Comparison of ENCODE assay signal across 29 cellular contexts in genomic region chr4:45646885-45647598, GRCh38.
DNase-seq lines count a peak whose midpoint lies in the region; ATAC-seq, FAIRE-seq and TF ChIP-seq lines count a peak whose summit lies in the region.
"Had no signal": no experiment of that assay in that cellular context is flagged by ENCODE, and none has a peak within 500 bp of the region (broad histone marks: within the 10 kb centered on the region; RNA-seq: fewer than 3 reads in every experiment).

No MANE protein-coding gene starts in this region.

- no peaks in the 10 kb centered on the region for H3K27me3 ChIP-seq in osteoblast (ENCODE audit: insufficient read depth, low read length)
- H3K27me3 ChIP-seq: BE2C, MG63, SJSA1 had no signal

- no peaks in the 10 kb centered on the region for H3K36me3 ChIP-seq in kidney (ENCODE audit: control insufficient read depth in 1 of 2, insufficient read depth in 2 of 2, low read length in 2 of 2)
- H3K36me3 ChIP-seq in osteoblast (ENCODE audit: insufficient read depth, low read length) = no peaks in the 10 kb centered on the region
- H3K36me3 ChIP-seq: BE2C, MG63, SJSA1 had no signal

- no peak overlapping the region for H3K4me2 ChIP-seq in osteoblast (ENCODE audit: insufficient read depth, low read length)

- no TSS peak for BruUV-seq in Calu3 (replicated peaks; lab: Mats Ljungman, UMichigan)

- H3K27ac ChIP-seq in kidney (ENCODE audit: low read depth in 2 of 2, low read length in 2 of 2) (peak overlapping the region in 1 of 2 donors; percentile 8), osteoblast (ENCODE audit: low read depth, low read length) (no peak overlapping the region)
- H3K27ac ChIP-seq: 22Rv1, SJSA1 had no signal

- TF ChIP-seq CTCF in Calu3 (IDR thresholded peaks at IDR 0.05; ENCODE audit: unreplicated experiment) (no peak), kidney (IDR thresholded peaks at IDR 0.05; ENCODE audit: borderline replicate concordance, extremely low read depth, insufficient read depth) (no peak), progenitor cell of endocrine pancreas (IDR thresholded peaks at IDR 0.05; ENCODE audit: unreplicated experiment) (no peak), osteoblast (IDR thresholded peaks at IDR 0.05; ENCODE audit: extremely low read depth, low read depth, low read length) (no peak)

- peak overlapping the region; percentile 68 for H3K4me3 Mint-ChIP-seq in Calu3 (ENCODE audit: low read depth, unreplicated experiment)
- H3K4me3 Mint-ChIP-seq in progenitor cell of endocrine pancreas (ENCODE audit: low read depth) = no peak overlapping the region
- H3K4me3 Mint-ChIP-seq: CD14-positive monocyte; CD8-positive, alpha-beta memory T cell had no signal

- DNase-seq in Calu3 (no peak), kidney (no peak), progenitor cell of endocrine pancreas (ENCODE audit: low spot score, unreplicated experiment) (no peak), NCI-H1436 treated with DMSO at 0.1 percent for 48 hours (lab: John Stamatoyannopoulos, UW) (no peak), osteoblast (ENCODE audit: insufficient read length, low spot score, missing footprints) (no peak)
- DNase-seq: BE2C; CD8-positive, alpha-beta memory T cell; DMS153; DND-41; Kasumi-1; MG63; NCI-H1105 treated with DMSO at 0.1 percent for 48 hours; NCI-H2029; NCI-H446; NCI-H524 treated with DMSO at 0.1 percent for 48 hours; NCI-H82; NK-92 treated with Interleukin-12 subunit alpha and Interleukin-12 subunit beta, amount 100 ng/mL, for 24 hours; PC-3; Right ventricle myocardium superior had no signal

- FAIRE-seq in colon (lab: Jason Lieb, UNC) (peak; percentile 24), kidney (lab: Jason Lieb, UNC) (no peak)
- FAIRE-seq: GM12892, GM19239, H54, K562 had no signal

- H3K9me3 Mint-ChIP-seq in Calu3 (ENCODE audit: low read depth, unreplicated experiment) (no peaks in the 10 kb centered on the region), progenitor cell of endocrine pancreas (ENCODE audit: low read depth) (no peaks in the 10 kb centered on the region)

- H3K79me2 ChIP-seq in osteoblast (ENCODE audit: insufficient read depth, low read length) = no peaks in the 10 kb centered on the region

- H3K9ac ChIP-seq in kidney (ENCODE audit: low read length in 2 of 2) = no peak overlapping the region

- H4K20me1 ChIP-seq in osteoblast (ENCODE audit: insufficient read depth, low read length) = no peaks in the 10 kb centered on the region

- H2AFZ ChIP-seq in osteoblast (ENCODE audit: low read length) = no peak overlapping the region

- ATAC-seq in GM21515 (IDR thresholded peaks at IDR 0.05; ENCODE audit: unreplicated experiment) = no peak
- no peak for ATAC-seq in GM21360 (IDR thresholded peaks at IDR 0.05; ENCODE audit: unreplicated experiment)
- ATAC-seq: K562, PC-3 had no signal

- H3K4me1 ChIP-seq in kidney (ENCODE audit: control insufficient read depth in 1 of 2, insufficient read depth in 1 of 2, low read depth in 1 of 2, low read length in 2 of 2) (peaks cover 0 to 5% of the 10 kb centered on the region in 2 donors), osteoblast (ENCODE audit: insufficient read depth, low read length) (no peaks in the 10 kb centered on the region)
- H3K4me1 ChIP-seq: BE2C, SJSA1 had no signal

- H3K4me3 ChIP-seq in kidney (ENCODE audit: low read length in 2 of 2) (peak overlapping the region; percentile 44 to 46), osteoblast (ENCODE audit: insufficient read depth, low read length) (no peak overlapping the region)
- H3K4me3 ChIP-seq: K562, MG63, SJSA1 had no signal

- intact Hi-C loops in Calu3 (cut with micrococcal nuclease; ENCODE audit: unreplicated experiment) = no loop called here
- intact Hi-C loops in kidney (cut with DNase I) = no loop called here

- H3K4me1 Mint-ChIP-seq in Calu3 (ENCODE audit: low read depth, unreplicated experiment) = peaks cover 36% of the 10 kb centered on the region
- peaks cover 17% of the 10 kb centered on the region for H3K4me1 Mint-ChIP-seq in progenitor cell of endocrine pancreas (ENCODE audit: low read depth)
- H3K4me1 Mint-ChIP-seq: CD14-positive monocyte; CD8-positive, alpha-beta memory T cell had no signal

- H3K36me3 Mint-ChIP-seq in Calu3 (ENCODE audit: insufficient read depth, unreplicated experiment) (no peaks in the 10 kb centered on the region), progenitor cell of endocrine pancreas (ENCODE audit: insufficient read depth) (no peaks in the 10 kb centered on the region)
- H3K36me3 Mint-ChIP-seq: CD14-positive monocyte; CD8-positive, alpha-beta memory T cell had no signal

- H3K27me3 Mint-ChIP-seq in Calu3 (ENCODE audit: unreplicated experiment) (no peaks in the 10 kb centered on the region), progenitor cell of endocrine pancreas (no peaks in the 10 kb centered on the region)
- H3K27me3 Mint-ChIP-seq: CD8-positive, alpha-beta memory T cell had no signal

- H3K9me3 ChIP-seq in kidney (ENCODE audit: control insufficient read depth in 1 of 2, low read length in 2 of 2) = no peaks in the 10 kb centered on the region
- H3K9me3 ChIP-seq in osteoblast (ENCODE audit: low read depth, low read length) = no peaks in the 10 kb centered on the region
- H3K9me3 ChIP-seq: BE2C, MG63, SJSA1 had no signal

- H3K27ac Mint-ChIP-seq in Calu3 (ENCODE audit: unreplicated experiment) (peak overlapping the region; percentile 96), progenitor cell of endocrine pancreas (peak overlapping the region; percentile 29)
- H3K27ac Mint-ChIP-seq: CD14-positive monocyte; CD8-positive, alpha-beta memory T cell had no signal

- CTCF ChIA-PET in Calu3 (lab: Charles Lee) = interaction anchor here (0.6 kb wide), 1 partner anchor 15 kb away, joined by 3 read pairs; no protein-coding TSS in a partner anchor
